ENCODE assay signal across 8 cellular contexts in the genomic region with DNA sequence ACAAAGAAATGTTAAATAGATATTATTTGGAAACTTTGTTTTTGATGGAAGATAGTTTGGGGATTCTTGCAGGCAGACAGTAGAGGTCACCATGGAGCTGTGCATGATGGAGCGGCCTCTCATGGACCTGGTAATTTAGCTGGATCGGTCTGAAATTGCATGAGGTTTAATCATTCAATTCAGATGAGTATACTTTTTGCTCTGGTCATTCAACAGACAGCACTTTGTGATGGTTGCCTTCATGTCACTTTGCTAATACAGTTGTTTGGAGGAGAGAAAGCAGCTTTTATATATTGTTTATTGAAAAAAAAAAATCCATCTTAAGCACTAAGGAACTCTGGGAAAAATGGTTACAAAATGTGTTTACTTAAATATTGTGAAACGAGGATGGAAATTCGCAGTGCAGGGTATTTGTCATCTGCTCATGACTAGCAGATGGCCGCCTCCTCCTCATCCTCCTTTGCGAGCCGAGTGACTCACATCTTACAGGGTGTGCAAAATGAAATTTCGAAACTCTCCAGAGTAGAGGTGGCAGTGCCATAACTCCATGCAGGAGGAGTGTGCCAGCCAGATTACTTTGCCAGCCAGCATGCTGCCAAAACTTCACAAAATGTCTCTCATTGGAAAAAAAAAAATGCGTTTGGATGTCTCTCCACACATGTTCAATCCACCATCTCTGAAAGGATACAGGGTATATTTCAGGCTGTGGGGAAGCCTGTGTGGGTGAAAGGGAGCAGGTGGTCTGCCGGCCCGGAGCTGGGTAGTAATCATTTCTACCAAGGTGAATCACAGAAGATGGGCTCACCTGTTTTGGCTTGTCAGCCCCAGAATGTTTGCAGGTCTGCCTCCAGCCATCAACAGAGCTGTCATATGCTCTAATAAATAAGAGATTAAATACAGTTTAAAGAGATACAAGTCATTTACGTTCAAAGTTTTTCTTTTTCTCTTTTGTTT.
DNase-seq lines count a peak whose midpoint lies in the region; ATAC-seq, FAIRE-seq and TF ChIP-seq lines count a peak whose summit lies in the region.

No MANE protein-coding gene starts in this region.

- H3K9me3 Mint-ChIP-seq in activated T-helper 1 cell treated with anti-CD3 and anti-CD28 coated beads, Interleukin-12 subunit alpha, Interleukin-12 subunit beta, Interleukin-2, Interleukin-4 antibody, amounts not matched to agents 30 ng/mL and 10 ng/mL and 1 ng/mL, durations not matched to agents 14 hours and 24 hours and 36 hours = no peaks in the 10 kb centered on the region

- H3K27me3 ChIP-seq in pancreas = no peaks in the 10 kb centered on the region

- peak; percentile 41 for FAIRE-seq in pancreas (lab: Jason Lieb, UNC)

- peaks cover 25% of the 10 kb centered on the region for H3K4me1 Mint-ChIP-seq in activated T-helper 1 cell treated with anti-CD3 and anti-CD28 coated beads, Interleukin-12 subunit alpha, Interleukin-12 subunit beta, Interleukin-2, Interleukin-4 antibody, amounts not matched to agents 30 ng/mL and 10 ng/mL and 1 ng/mL, durations not matched to agents 14 hours and 24 hours and 36 hours (ENCODE audit: low read depth)

- no peak overlapping the region for H3K4me3 Mint-ChIP-seq in activated T-helper 1 cell treated with anti-CD3 and anti-CD28 coated beads, Interleukin-12 subunit alpha, Interleukin-12 subunit beta, Interleukin-2, Interleukin-4 antibody, amounts not matched to agents 30 ng/mL and 10 ng/mL and 1 ng/mL, durations not matched to agents 14 hours and 24 hours and 36 hours

- ATAC-seq in pancreas (peak; percentile 92 to 95 (median 94)), GM18498 (IDR thresholded peaks at IDR 0.05; ENCODE audit: unreplicated experiment) (no peak)

- peak overlapping the region; percentile 65 for H3K27ac Mint-ChIP-seq in activated T-helper 1 cell treated with anti-CD3 and anti-CD28 coated beads, Interleukin-12 subunit alpha, Interleukin-12 subunit beta, Interleukin-2, Interleukin-4 antibody, amounts not matched to agents 30 ng/mL and 10 ng/mL and 1 ng/mL, durations not matched to agents 14 hours and 24 hours and 36 hours

- H3K36me3 Mint-ChIP-seq in activated T-helper 1 cell treated with anti-CD3 and anti-CD28 coated beads, Interleukin-12 subunit alpha, Interleukin-12 subunit beta, Interleukin-2, Interleukin-4 antibody, amounts not matched to agents 30 ng/mL and 10 ng/mL and 1 ng/mL, durations not matched to agents 14 hours and 24 hours and 36 hours (ENCODE audit: low read depth) = no peaks in the 10 kb centered on the region

- intact Hi-C loops in activated T-helper 1 cell treated with anti-CD3 and anti-CD28 coated beads, Interleukin-12 subunit alpha, Interleukin-12 subunit beta, Interleukin-2, Interleukin-4 antibody, amounts not matched to agents 30 ng/mL and 10 ng/mL and 1 ng/mL, durations not matched to agents 14 hours and 24 hours and 36 hours (cut with micrococcal nuclease) = loop anchor here (1.0 to 10.0 kb wide), 8 partner anchors 107 to 893 kb away; partner anchors contain the start of gene KDM6A
- intact Hi-C loops in pancreas (cut with DNase I) = no loop called here

- peak; percentile 12 for DNase-seq in activated gamma-delta T cell treated with Interleukin-2 at 50 U/mL for 16 hours
- no peak for DNase-seq in activated gamma-delta T cell (lab: John Stamatoyannopoulos, UW)
- peak; percentile 17 for DNase-seq in NCI-H748 treated with DMSO at 0.1 percent for 48 hours (lab: John Stamatoyannopoulos, UW)
- peak; percentile 1 for DNase-seq in activated T-helper 1 cell treated with anti-CD3 and anti-CD28 coated beads, Interleukin-12 subunit alpha, Interleukin-12 subunit beta, Interleukin-2, Interleukin-4 antibody, amounts not matched to agents 30 ng/mL and 10 ng/mL and 1 ng/mL, durations not matched to agents 14 hours and 24 hours and 36 hours (ENCODE audit: low spot score)
- DNase-seq in fibroblast of the aortic adventitia (ENCODE audit: low read depth) = peak; percentile 91
- peak in 4 of 6 donors; percentile 34 to 79 (median 56) for DNase-seq in pancreas
- no peak for DNase-seq in GF-D8 (lab: John Stamatoyannopoulos, UW)

- 11 to 21% methylated on average over 12 of the region's 12 CpGs for WGBS in pancreas, 2 donors

- H3K4me1 ChIP-seq in pancreas = no peaks in the 10 kb centered on the region

- TF ChIP-seq CTCF in fibroblast of the aortic adventitia (IDR thresholded peaks at IDR 0.05; ENCODE audit: insufficient read depth, low read length) = peak; percentile 77
- peak in 1 of 4 donors; percentile 31 for TF ChIP-seq CTCF in pancreas (IDR thresholded peaks at IDR 0.05)

- peak overlapping the region in 2 of 4 donors; percentile 21 to 29 for H3K27ac ChIP-seq in pancreas

- H3K4me3 ChIP-seq in fibroblast of the aortic adventitia (ENCODE audit: low read depth, low read length) (no peak overlapping the region), pancreas (no peak overlapping the region)

- no peaks in the 10 kb centered on the region for H3K9me3 ChIP-seq in pancreas

- H3K27me3 Mint-ChIP-seq in activated T-helper 1 cell treated with anti-CD3 and anti-CD28 coated beads, Interleukin-12 subunit alpha, Interleukin-12 subunit beta, Interleukin-2, Interleukin-4 antibody, amounts not matched to agents 30 ng/mL and 10 ng/mL and 1 ng/mL, durations not matched to agents 14 hours and 24 hours and 36 hours (ENCODE audit: insufficient read depth) = no peaks in the 10 kb centered on the region

- no peaks in the 10 kb centered on the region for H3K36me3 ChIP-seq in pancreas

Comparison
In these comparisons a context has a peak if more than half of its experiments do, and no peak if none do; other contexts are left out.
1. DNase-seq: peak in activated gamma-delta T cell treated with Interleukin-2 at 50 U/mL for 16 hours (single experiment), NCI-H748 treated with DMSO at 0.1 percent for 48 hours (single experiment), activated T-helper 1 cell treated with anti-CD3 and anti-CD28 coated beads, Interleukin-12 subunit alpha, Interleukin-12 subunit beta, Interleukin-2, Interleukin-4 antibody, amounts not matched to agents 30 ng/mL and 10 ng/mL and 1 ng/mL, durations not matched to agents 14 hours and 24 hours and 36 hours (single experiment), fibroblast of the aortic adventitia (single experiment) and pancreas (4 of 6); none in activated gamma-delta T cell (single experiment) and GF-D8 (single experiment).